9 cellular contexts compared by ENCODE assay signal in genomic region chr12:117212563-117213190, GRCh38. TPM values are rescaled to one million over a fixed set of nuclear protein-coding genes. Genes with fewer than 3 reads are reported as not detected.
DNase-seq lines count a peak whose midpoint lies in the region; ATAC-seq and TF ChIP-seq lines count a peak whose summit lies in the region.
"Had no signal": no experiment of that assay in that cellular context is flagged by ENCODE, and none has a peak within 500 bp of the region (broad histone marks: within the 10 kb centered on the region; RNA-seq: fewer than 3 reads in every experiment).

No MANE protein-coding gene starts in this region.

- peaks cover 74% of the 10 kb centered on the region for H3K27me3 ChIP-seq in left ventricle myocardium inferior (ENCODE audit: low read depth)

- H3K27ac ChIP-seq in left ventricle myocardium inferior (replicated peaks) = no peak overlapping the region
- H3K27ac ChIP-seq: neutrophil had no signal

- no peaks in the 10 kb centered on the region for H3K4me1 ChIP-seq in left ventricle myocardium inferior

- peak; percentile 94 for ATAC-seq in sciatic nerve
- no peak for ATAC-seq in HG03571 (IDR thresholded peaks at IDR 0.05; ENCODE audit: unreplicated experiment)

- intact Hi-C loops in left ventricle myocardium inferior (cut with micrococcal nuclease) = loop anchor here (5.0 kb wide), 1 partner anchor 625 kb away; no protein-coding TSS in a partner anchor
- intact Hi-C loops in sciatic nerve (cut with DNase I) = loop anchor here (10.0 kb wide), 1 partner anchor 622 kb away; no protein-coding TSS in a partner anchor

- no peak overlapping the region for H3K4me3 ChIP-seq in left ventricle myocardium inferior

- peak; percentile 60 for DNase-seq in NCI-H1436 (lab: John Stamatoyannopoulos, UW)
- DNase-seq in NCI-H1436 treated with DMSO at 0.1 percent for 48 hours (lab: John Stamatoyannopoulos, UW) = no peak
- DNase-seq in NCI-H1417 (lab: John Stamatoyannopoulos, UW) = peak; percentile 67 to 92 (median 91)
- DNase-seq in T-helper 1 cell = peak in 4 of 5 donors; percentile 30 to 56 (median 41)
- peak; percentile 72 for DNase-seq in amniotic epithelial cell (ENCODE audit: low read depth)
- peak; percentile 53 for DNase-seq in left ventricle myocardium inferior
- DNase-seq in sciatic nerve (ENCODE audit: low spot score) = peak; percentile 87

- H3K36me3 ChIP-seq in left ventricle myocardium inferior = no peaks in the 10 kb centered on the region
- H3K36me3 ChIP-seq: neutrophil had no signal

- no peaks in the 10 kb centered on the region for H3K9me3 ChIP-seq in left ventricle myocardium inferior (replicated peaks)
- H3K9me3 ChIP-seq: neutrophil had no signal

- peak; percentile 87 for TF ChIP-seq CTCF in left ventricle myocardium inferior (IDR thresholded peaks at IDR 0.05; ENCODE audit: borderline replicate concordance)

RNA-seq across cellular contexts. Expression of gene FBXO21, which starts 22.4 kb away (rescaled TPM):
- total RNA-seq in left ventricle myocardium inferior (52.3 TPM), sciatic nerve (42.9 TPM)
